ENCODE assay signal across 33 cellular contexts in genomic region chr13:35797946-35798345, GRCh38.
"Had no signal": no experiment of that assay in that cellular context is flagged by ENCODE, and none has a peak within 500 bp of the region (broad histone marks: within the 10 kb centered on the region; RNA-seq: fewer than 3 reads in every experiment).

No MANE protein-coding gene starts in this region.

- H3K27ac ChIP-seq: brain microvascular endothelial cell, SJSA1, VCaP had no signal

- H3K36me3 ChIP-seq: brain microvascular endothelial cell, SJSA1 had no signal

- H3K4me2 ChIP-seq: SK-N-SH had no signal

- H3K9me3 ChIP-seq: SJSA1, SK-N-SH had no signal

- H3K4me1 ChIP-seq: SJSA1 had no signal

- DNase-seq: activated CD4-positive, alpha-beta memory T cell treated with anti-CD3 and anti-CD28 coated beads, Interleukin-2, amount 10 ng/mL, durations not matched to agents 7 days and 5 days; activated CD4-positive, alpha-beta T cell treated with anti-CD3 and anti-CD28 coated beads for 1 hour; activated CD4-positive, alpha-beta T cell treated with anti-CD3 and anti-CD28 coated beads for 48 hours; activated CD4-positive, CD25-positive, alpha-beta regulatory T cell; activated CD8-positive, alpha-beta memory T cell treated with anti-CD3 and anti-CD28 coated beads for 24 hours; activated CD8-positive, alpha-beta memory T cell treated with anti-CD3 and anti-CD28 coated beads, Interleukin-2, amount 10 ng/mL, durations not matched to agents 7 days and 5 days; activated CD8-positive, alpha-beta memory T cell treated with anti-CD3 and anti-CD28 coated beads, Interleukin-2, amount 50 U/mL, for 48 hours; activated effector memory CD4-positive, alpha-beta T cell treated with anti-CD3 and anti-CD28 coated beads, Interleukin-2, amount 50 U/mL, for 16 hours; activated naive CD4-positive, alpha-beta T cell; activated naive CD4-positive, alpha-beta T cell treated with anti-CD3 and anti-CD28 coated beads, Interleukin-2, amount 50 U/mL, for 16 hours; activated naive CD8-positive, alpha-beta T cell treated with anti-CD3 and anti-CD28 coated beads for 36 hours; activated T-cell treated with anti-CD3 and anti-CD28 coated beads, Interleukin-2, amount 50 U/mL, for 72 hours; amniotic stem cell; aorta; brain microvascular endothelial cell; central memory CD4-positive, alpha-beta T cell; NCI-H1048; NCI-H1105 treated with DMSO at 0.1 percent for 48 hours; NCI-H1436; NCI-H1694; NCI-H1930; NCI-H2081 treated with DMSO at 0.1 percent for 48 hours; NCI-H226; NCI-H446 treated with DMSO at 0.1 percent for 48 hours; NCI-H524; NCI-H69; RPMI8226; SHP77 treated with DMSO at 0.1 percent for 48 hours; SK-N-SH had no signal

- ATAC-seq: activated CD8-positive, alpha-beta memory T cell treated with anti-CD3 and anti-CD28 coated beads, Interleukin-2, amount 10 ng/mL, durations not matched to agents 7 days and 5 days; activated T-cell treated with anti-CD3 and anti-CD28 coated beads, Interleukin-2, amount 50 U/mL, for 72 hours; activated T-helper 17 cell treated with anti-CD3 and anti-CD28 coated beads, Interleukin-2, amount 50 U/mL, for 72 hours; Panc1 had no signal

- H3K27me3 ChIP-seq: brain microvascular endothelial cell, SJSA1 had no signal

- H3K9ac ChIP-seq: SK-N-SH had no signal

- H3K4me3 ChIP-seq: SJSA1 had no signal
